ENCODE assay signal across 11 cellular contexts in the genomic region with DNA sequence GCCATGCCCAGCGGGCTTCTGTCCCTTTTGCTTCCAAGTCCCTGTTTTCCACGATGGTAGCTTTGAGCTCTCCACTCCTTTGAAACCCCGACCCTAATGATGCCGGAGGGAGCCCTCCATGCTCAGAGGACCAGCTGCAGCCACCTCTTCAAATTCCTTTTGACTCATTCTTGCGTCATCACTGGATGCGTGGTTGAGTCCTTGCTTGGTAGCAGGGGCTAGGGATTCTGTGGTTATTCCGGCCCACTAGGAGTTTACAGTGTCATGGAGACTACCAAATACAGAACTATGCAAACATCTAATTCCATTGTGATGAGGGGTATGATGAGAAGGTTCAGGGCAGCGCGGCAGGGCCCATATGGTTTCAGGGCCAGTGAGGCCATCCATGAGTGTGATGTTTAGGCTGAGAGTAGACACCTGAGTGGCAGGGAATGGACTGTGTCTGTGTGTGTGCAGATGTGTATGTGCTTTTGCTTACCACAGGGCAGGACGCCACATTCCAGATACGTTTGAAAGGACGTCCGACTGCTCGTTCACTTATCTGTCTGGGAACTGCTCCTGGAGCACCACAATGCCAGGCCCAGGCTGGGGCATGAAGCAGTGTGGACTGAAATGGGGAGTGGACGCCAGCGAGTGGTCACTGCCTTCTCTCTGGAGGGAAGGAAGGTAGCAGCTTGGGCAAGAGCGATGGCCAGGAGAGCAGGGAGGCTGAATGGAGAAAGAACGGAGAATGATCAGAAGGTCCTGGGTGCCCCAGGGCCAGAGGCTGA. TPM values are rescaled to one million over a fixed set of nuclear protein-coding genes. Genes with fewer than 3 reads are reported as not detected.
DNase-seq lines count a peak whose midpoint lies in the region; ATAC-seq and TF ChIP-seq lines count a peak whose summit lies in the region.
"Had no signal": no experiment of that assay in that cellular context is flagged by ENCODE, and none has a peak within 500 bp of the region (broad histone marks: within the 10 kb centered on the region; RNA-seq: fewer than 3 reads in every experiment).

No MANE protein-coding gene starts in this region.

- POLR2A ChIA-PET in SK-N-SH (lab: Yijun Ruan, JAX): no interaction called here
- POLR2A ChIA-PET in activated CD8-positive, alpha-beta T cell treated with anti-CD3 and anti-CD28 coated beads for 36 hours (lab: Charles Lee): interaction anchor here (0.7 to 1.3 kb wide), 2 partner anchors 23 to 65 kb away, joined by 3 to 4 read pairs; no protein-coding TSS in a partner anchor

- no peaks in the 10 kb centered on the region for H3K9me2 ChIP-seq in SK-N-SH

- no peak overlapping the region for H3K4me3 Mint-ChIP-seq in Calu3 (ENCODE audit: low read depth, unreplicated experiment)
- H3K4me3 Mint-ChIP-seq in activated CD8-positive, alpha-beta T cell treated with anti-CD3 and anti-CD28 coated beads for 36 hours: no peak overlapping the region
- H3K4me3 Mint-ChIP-seq: activated naive CD4-positive, alpha-beta T cell treated with anti-CD3 and anti-CD28 coated beads, Interleukin-2, amount 50 U/mL, for 24 hours had no signal

- H3K9ac ChIP-seq in SK-N-SH: peak overlapping the region; percentile 61
- no peak overlapping the region for H3K9ac ChIP-seq in rectal smooth muscle tissue (ENCODE audit: low read length)

- peaks cover 12% of the 10 kb centered on the region for H3K27me3 Mint-ChIP-seq in Calu3 (ENCODE audit: unreplicated experiment)
- H3K27me3 Mint-ChIP-seq in activated CD8-positive, alpha-beta T cell treated with anti-CD3 and anti-CD28 coated beads for 36 hours: no peaks in the 10 kb centered on the region
- H3K27me3 Mint-ChIP-seq: activated naive CD4-positive, alpha-beta T cell treated with anti-CD3 and anti-CD28 coated beads, Interleukin-2, amount 50 U/mL, for 24 hours had no signal

- H3K4me3 ChIP-seq in SK-N-SH (ENCODE audit: low read depth in 2 of 2, low read length in 1 of 2): no peak overlapping the region
- no peak overlapping the region for H3K4me3 ChIP-seq in fibroblast of pulmonary artery (replicated peaks; ENCODE audit: low read depth, low read length)
- H3K4me3 ChIP-seq in rectal smooth muscle tissue (ENCODE audit: low read length): no peak overlapping the region

- H2AFZ ChIP-seq in SK-N-SH (ENCODE audit: low read depth): peak overlapping the region; percentile 77; the same call in 1 of the 2 replicates

- TF ChIP-seq EP300 in SK-N-SH (IDR thresholded peaks at IDR 0.05; ENCODE audit: borderline replicate concordance in 1 of 2, low read depth in 1 of 2, low read length in 1 of 2): peak in 1 of 2 experiments; percentile 71; a peak in 1 of 4 replicates

- H3K9me3 ChIP-seq in SK-N-SH: no peaks in the 10 kb centered on the region

- no peak for TF ChIP-seq RAD21 in SK-N-SH (IDR thresholded peaks at IDR 0.05; ENCODE audit: low read length)

- no TSS peak for BruUV-seq in Calu3 (replicated peaks; lab: Mats Ljungman, UMichigan)

- no peaks in the 10 kb centered on the region for H3K79me2 ChIP-seq in SK-N-SH (ENCODE audit: insufficient read depth)

- H3K27ac ChIP-seq in SK-N-SH (ENCODE audit: low read depth in 2 of 2, low read length in 1 of 2): peak overlapping the region in 1 of 2 experiments; percentile 88; a peak in 2 of 4 replicates
- H3K27ac ChIP-seq in rectal smooth muscle tissue (ENCODE audit: low read depth, low read length): peak overlapping the region; percentile 40

- H3K4me2 ChIP-seq in SK-N-SH: peak overlapping the region; percentile 58

- CTCF ChIA-PET in Calu3 (lab: Charles Lee) (no interaction called here), SK-N-SH (lab: Yijun Ruan, JAX) (interaction anchor here (1.3 kb wide), 1 partner anchor 27 kb away, joined by 5 read pairs; no protein-coding TSS in a partner anchor)
- CTCF ChIA-PET in activated CD8-positive, alpha-beta T cell treated with anti-CD3 and anti-CD28 coated beads for 36 hours (lab: Charles Lee): interaction anchor here (1.2 kb wide), 1 partner anchor 67 kb away, joined by 3 read pairs; no protein-coding TSS in a partner anchor

- peak overlapping the region; percentile 16 for H3K27ac Mint-ChIP-seq in Calu3 (ENCODE audit: unreplicated experiment)
- H3K27ac Mint-ChIP-seq in activated CD8-positive, alpha-beta T cell treated with anti-CD3 and anti-CD28 coated beads for 36 hours: no peak overlapping the region
- H3K27ac Mint-ChIP-seq: activated naive CD4-positive, alpha-beta T cell treated with anti-CD3 and anti-CD28 coated beads, Interleukin-2, amount 50 U/mL, for 24 hours had no signal

- ATAC-seq in HG02938 (IDR thresholded peaks at IDR 0.05; ENCODE audit: unreplicated experiment) (no peak), HG02840 (IDR thresholded peaks at IDR 0.05; ENCODE audit: low FRiP score, unreplicated experiment) (no peak)
- no peak for ATAC-seq in activated CD8-positive, alpha-beta T cell treated with anti-CD3 and anti-CD28 coated beads for 36 hours
- ATAC-seq: stimulated activated naive CD8-positive, alpha-beta T cell treated with anti-CD3 and anti-CD28 coated beads, Interleukin-15, Interleukin-2, amounts not matched to agents 100 U/mL and 50 U/mL, for 24 hours had no signal

- WGBS in SK-N-SH (ENCODE audit: low lambda C conversion rate): 54% methylated on average over 18 of the region's 18 CpGs

- H4K20me1 ChIP-seq in SK-N-SH (ENCODE audit: insufficient read depth): no peaks in the 10 kb centered on the region

- H3K36me3 ChIP-seq in SK-N-SH (replicated peaks in 1 of 2; ENCODE audit: control insufficient read depth in 1 of 2, insufficient read depth in 2 of 2, low read length in 1 of 2) (no peaks in the 10 kb centered on the region), rectal smooth muscle tissue (ENCODE audit: control insufficient read depth, insufficient read depth, low read length) (no peaks in the 10 kb centered on the region)

- intact Hi-C loops in Calu3 (cut with micrococcal nuclease; ENCODE audit: unreplicated experiment): no loop called here
- intact Hi-C loops in activated CD8-positive, alpha-beta T cell treated with anti-CD3 and anti-CD28 coated beads for 36 hours (cut with micrococcal nuclease): no loop called here

- no peaks in the 10 kb centered on the region for H3K9me3 Mint-ChIP-seq in Calu3 (ENCODE audit: low read depth, unreplicated experiment)
- no peaks in the 10 kb centered on the region for H3K9me3 Mint-ChIP-seq in activated CD8-positive, alpha-beta T cell treated with anti-CD3 and anti-CD28 coated beads for 36 hours
- H3K9me3 Mint-ChIP-seq: activated naive CD4-positive, alpha-beta T cell treated with anti-CD3 and anti-CD28 coated beads, Interleukin-2, amount 50 U/mL, for 24 hours had no signal

- H3K27me3 ChIP-seq in SK-N-SH (ENCODE audit: insufficient read depth) (no peaks in the 10 kb centered on the region), rectal smooth muscle tissue (ENCODE audit: control insufficient read depth, insufficient read depth, low read length) (no peaks in the 10 kb centered on the region)

- H3K4me1 ChIP-seq in SK-N-SH (ENCODE audit: control insufficient read depth in 1 of 2, insufficient read depth in 2 of 2, low read depth in 1 of 2, low read length in 1 of 2) (peaks cover 0 to 12% of the 10 kb centered on the region in 2 experiments; a peak in 2 of 4 replicates), rectal smooth muscle tissue (ENCODE audit: control insufficient read depth, insufficient read depth, low read length) (peaks cover 11% of the 10 kb centered on the region)

- no peak for TF ChIP-seq CTCF in Calu3 (IDR thresholded peaks at IDR 0.05; ENCODE audit: unreplicated experiment)
- TF ChIP-seq CTCF in SK-N-SH (IDR thresholded peaks at IDR 0.05): no peak
- TF ChIP-seq CTCF in fibroblast of pulmonary artery (IDR thresholded peaks at IDR 0.05; ENCODE audit: low read length, missing control alignments): no peak
- no peak for TF ChIP-seq CTCF in activated CD8-positive, alpha-beta T cell treated with anti-CD3 and anti-CD28 coated beads for 36 hours (IDR thresholded peaks at IDR 0.05)

- peaks cover 3% of the 10 kb centered on the region for H3F3A ChIP-seq in SK-N-SH (replicated peaks; ENCODE audit: insufficient read depth)

- H3K4me1 Mint-ChIP-seq in Calu3 (ENCODE audit: low read depth, unreplicated experiment): peaks cover 11% of the 10 kb centered on the region
- no peaks in the 10 kb centered on the region for H3K4me1 Mint-ChIP-seq in activated CD8-positive, alpha-beta T cell treated with anti-CD3 and anti-CD28 coated beads for 36 hours (ENCODE audit: low read depth)

- peaks cover 5% of the 10 kb centered on the region for H3K36me3 Mint-ChIP-seq in Calu3 (ENCODE audit: insufficient read depth, unreplicated experiment)
- no peaks in the 10 kb centered on the region for H3K36me3 Mint-ChIP-seq in activated CD8-positive, alpha-beta T cell treated with anti-CD3 and anti-CD28 coated beads for 36 hours (ENCODE audit: low read depth)
- H3K36me3 Mint-ChIP-seq: activated naive CD4-positive, alpha-beta T cell treated with anti-CD3 and anti-CD28 coated beads, Interleukin-2, amount 50 U/mL, for 24 hours had no signal

- DNase-seq in Calu3: peak; percentile 16
- no peak for DNase-seq in SK-N-SH
- peak; percentile 98 for DNase-seq in fibroblast of pulmonary artery (ENCODE audit: low read depth)
- DNase-seq in activated CD8-positive, alpha-beta T cell treated with anti-CD3 and anti-CD28 coated beads for 36 hours: no peak
- DNase-seq in mucosa of gallbladder (ENCODE audit: low spot score): no peak
- DNase-seq: midbrain; stimulated activated naive CD8-positive, alpha-beta T cell treated with anti-CD3 and anti-CD28 coated beads, Interleukin-15, Interleukin-2, amounts not matched to agents 100 U/mL and 50 U/mL, for 24 hours had no signal

TF ChIP-seq in SK-N-SH, 30 proteins besides CTCF, POLR2A, EP300 and RAD21 (continues in another document):
- TF ChIP-seq, protein P1, sequence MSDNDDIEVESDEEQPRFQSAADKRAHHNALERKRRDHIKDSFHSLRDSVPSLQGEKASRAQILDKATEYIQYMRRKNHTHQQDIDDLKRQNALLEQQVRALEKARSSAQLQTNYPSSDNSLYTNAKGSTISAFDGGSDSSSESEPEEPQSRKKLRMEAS (IDR thresholded peaks at IDR 0.05; ENCODE audit: low read depth): peak; percentile 81
- TF ChIP-seq MEF2A (IDR thresholded peaks at IDR 0.05; ENCODE audit: borderline replicate concordance, low read depth): no peak

RNA-seq across cellular contexts. Expression of a gene that starts 30.4 kb away (rescaled TPM):
- total RNA-seq in Calu3 (2022) (14.5 and 17.3 TPM in 2 replicates), mucosa of gallbladder (22.8 TPM)
- 2.9 and 3.8 TPM in 2 replicates for polyA plus RNA-seq in SK-N-SH (2012; rRNA removed)
- polyA plus RNA-seq in SK-N-SH (2012; cell fraction: cytosol; rRNA removed): 2.7 and 3.8 TPM in 2 replicates
- polyA plus RNA-seq in SK-N-SH (2012; cell fraction: nucleus; rRNA removed): 8.0 and 11.4 TPM in 2 replicates
- 10 to 100 TPM; 29.6 to 29.7 TPM for total RNA-seq in activated CD8-positive, alpha-beta T cell treated with anti-CD3 and anti-CD28 coated beads for 36 hours

RNA-seq across cellular contexts. Expression of a gene that starts 30.5 kb away (rescaled TPM):
- total RNA-seq in Calu3 (2022) (0.22 TPM in 1 of 2 replicates, not detected in the other), mucosa of gallbladder (not detected)
- not detected in 2 replicates for polyA plus RNA-seq in SK-N-SH (2012; rRNA removed)
- polyA plus RNA-seq in SK-N-SH (2012; cell fraction: cytosol; rRNA removed): not detected in 2 replicates
- polyA plus RNA-seq in SK-N-SH (2012; cell fraction: nucleus; rRNA removed): not detected in 2 replicates
- not detected for total RNA-seq in activated CD8-positive, alpha-beta T cell treated with anti-CD3 and anti-CD28 coated beads for 36 hours

Comparison
In these comparisons a context has a peak if more than half of its experiments do, and no peak if none do; other contexts are left out.
1. DNase-seq: peak in Calu3 (single experiment) and fibroblast of pulmonary artery (single experiment); none in SK-N-SH (single experiment), activated CD8-positive, alpha-beta T cell treated with anti-CD3 and anti-CD28 coated beads for 36 hours (single experiment) and mucosa of gallbladder (single experiment).